Comparison of ENCODE assay signal across 13 cellular contexts in genomic region chr11:32137263-32137662, GRCh38. TPM values are rescaled to one million over a fixed set of nuclear protein-coding genes. Genes with fewer than 3 reads are reported as not detected.
A peak's percentile ranks its signal among the peaks of the same experiment; 100 is the strongest.
DNase-seq lines count a peak whose midpoint lies in the region; ATAC-seq and TF ChIP-seq lines count a peak whose summit lies in the region.
"Had no signal": no experiment of that assay in that cellular context is flagged by ENCODE, and none has a peak within 500 bp of the region (broad histone marks: within the 10 kb centered on the region; RNA-seq: fewer than 3 reads in every experiment).

No MANE protein-coding gene starts in this region.

- TF ChIP-seq CTCF in hepatocyte (IDR thresholded peaks at IDR 0.05; ENCODE audit: poor library complexity) (no peak), OCI-LY7 (conservative IDR thresholded peaks at IDR 0.05; ENCODE audit: low read length) (no peak)

- peak overlapping the region; percentile 96 for H3K27ac ChIP-seq in ACC112 (ENCODE audit: low read depth, low read length)
- peak overlapping the region; percentile 70 for H3K27ac ChIP-seq in hepatocyte
- no peak overlapping the region for H3K27ac ChIP-seq in OCI-LY7 (ENCODE audit: low read depth, low read length, poor library complexity, severe bottlenecking)
- H3K27ac ChIP-seq: C4-2B, prostate gland, tibial nerve had no signal

- DNase-seq in HT1080 (ENCODE audit: low read depth) (peak; percentile 96), astrocyte of the hippocampus (ENCODE audit: low read depth, low spot score) (peak; percentile 82), hepatocyte (ENCODE audit: low spot score) (peak; percentile 63), DMS153 treated with DMSO at 0.1 percent for 48 hours (lab: John Stamatoyannopoulos, UW; ENCODE audit: unreplicated experiment) (no peak), OCI-LY7 (ENCODE audit: low spot score) (no peak)
- DNase-seq: amygdala, KG1 had no signal

- no peak for ATAC-seq in GM19324 (IDR thresholded peaks at IDR 0.05; ENCODE audit: low FRiP score, unreplicated experiment)
- ATAC-seq in HG03521 (IDR thresholded peaks at IDR 0.05; ENCODE audit: unreplicated experiment): no peak

- POLR2A ChIA-PET in OCI-LY7 (lab: Charles Lee): no interaction called here

- H3K79me2 ChIP-seq in ACC112 (ENCODE audit: control insufficient read depth, insufficient read depth, low read length, unreplicated experiment) (no peaks in the 10 kb centered on the region), hepatocyte (no peaks in the 10 kb centered on the region), OCI-LY7 (ENCODE audit: insufficient read depth, low read depth, low read length) (no peaks in the 10 kb centered on the region)

- BruUV-seq in OCI-LY7 (replicated peaks; lab: Mats Ljungman, UMichigan): no TSS peak

- H2AFZ ChIP-seq in ACC112 (ENCODE audit: low read length, unreplicated experiment) (peak overlapping the region; percentile 20), hepatocyte (no peak overlapping the region), OCI-LY7 (ENCODE audit: low read length) (no peak overlapping the region)

- WGBS in hepatocyte (ENCODE audit: low lambda C conversion rate, missing lambda C conversion rate): 38% methylated on average over 2 of the region's 2 CpGs

- H3K27me3 ChIP-seq in ACC112 (ENCODE audit: insufficient read depth, low read length) (no peaks in the 10 kb centered on the region), hepatocyte (no peaks in the 10 kb centered on the region)
- H3K27me3 ChIP-seq: tibial nerve had no signal

- no peaks in the 10 kb centered on the region for H3K9me2 ChIP-seq in hepatocyte (replicated peaks; ENCODE audit: insufficient read depth)
- no peaks in the 10 kb centered on the region for H3K9me2 ChIP-seq in OCI-LY7 (ENCODE audit: insufficient read depth, low read length)

- H3K4me2 ChIP-seq in hepatocyte (no peak overlapping the region), OCI-LY7 (ENCODE audit: low read length) (no peak overlapping the region)

- H3K4me1 ChIP-seq in ACC112 (ENCODE audit: control insufficient read depth, insufficient read depth, low read length, unreplicated experiment) (peaks cover 15% of the 10 kb centered on the region), hepatocyte (ENCODE audit: insufficient read depth) (no peaks in the 10 kb centered on the region), OCI-LY7 (ENCODE audit: insufficient read depth, low read length, poor library complexity, severe bottlenecking) (no peaks in the 10 kb centered on the region)
- H3K4me1 ChIP-seq: prostate gland, tibial nerve had no signal

- H4K20me1 ChIP-seq in hepatocyte (ENCODE audit: insufficient read depth, poor library complexity, severe bottlenecking) (no peaks in the 10 kb centered on the region), OCI-LY7 (ENCODE audit: insufficient read depth, low read length) (no peaks in the 10 kb centered on the region)

- no peaks in the 10 kb centered on the region for H3K36me3 ChIP-seq in ACC112 (ENCODE audit: insufficient read depth, low read length)
- H3K36me3 ChIP-seq in hepatocyte (replicated peaks; ENCODE audit: insufficient read depth, low read depth): no peaks in the 10 kb centered on the region
- no peaks in the 10 kb centered on the region for H3K36me3 ChIP-seq in OCI-LY7 (ENCODE audit: insufficient read depth, low read length)
- H3K36me3 ChIP-seq: prostate gland, tibial nerve had no signal

- CTCF ChIA-PET in OCI-LY7 (lab: Charles Lee; ENCODE audit: unreplicated experiment): no interaction called here

- H3K9me3 ChIP-seq in hepatocyte (ENCODE audit: low read depth) (no peaks in the 10 kb centered on the region), OCI-LY7 (ENCODE audit: low read length) (no peaks in the 10 kb centered on the region)
- H3K9me3 ChIP-seq: prostate gland, tibial nerve had no signal

- H3K4me3 ChIP-seq in ACC112 (ENCODE audit: low read depth, low read length): no peak overlapping the region; the same call in 1 of the 2 replicates
- no peak overlapping the region for H3K4me3 ChIP-seq in hepatocyte
- H3K4me3 ChIP-seq in OCI-LY7 (ENCODE audit: low read depth, low read length, poor library complexity, severe bottlenecking): no peak overlapping the region
- H3K4me3 ChIP-seq: prostate gland, tibial nerve had no signal

- intact Hi-C loops in OCI-LY7 (cut with micrococcal nuclease; ENCODE audit: unreplicated experiment): no loop called here

RNA-seq across cellular contexts. Expression of gene RCN1, which starts 46.4 kb away (rescaled TPM):
- 156 and 186 TPM in 2 replicates for total RNA-seq in HT1080 (2014; rRNA removed; shearing (Covaris generic))
- polyA plus RNA-seq in HT1080 (2015; cell fraction: cytosol; rRNA removed): 183 and 214 TPM in 2 replicates
- 188 and 195 TPM in 2 replicates for polyA plus RNA-seq in HT1080 (2015; cell fraction: nucleus; rRNA removed)
- total RNA-seq in hepatocyte: 258 and 262 TPM in 2 replicates
- 412 and 473 TPM in 2 replicates for polyA plus RNA-seq in hepatocyte
- total RNA-seq in OCI-LY7 (2014; rRNA removed; shearing (Covaris generic)): not detected in 2 replicates
- 0.74 TPM in 1 of 2 replicates, not detected in the other for total RNA-seq in OCI-LY7 (2022)

Comparison
In these comparisons a context has a peak if more than half of its experiments do, and no peak if none do; other contexts are left out.
1. DNase-seq: peak in HT1080 (single experiment), astrocyte of the hippocampus (single experiment) and hepatocyte (single experiment); none in DMS153 treated with DMSO at 0.1 percent for 48 hours (single experiment) and OCI-LY7 (single experiment).
2. RNA of gene RCN1, which starts 46.4 kb away (total RNA-seq): 258 to 262 TPM in hepatocyte and 156 to 186 TPM in HT1080; 0.74 TPM in OCI-LY7; every median in the first group is over 10 times any median in the second.